14 cellular contexts compared by ENCODE assay signal in the genomic region with DNA sequence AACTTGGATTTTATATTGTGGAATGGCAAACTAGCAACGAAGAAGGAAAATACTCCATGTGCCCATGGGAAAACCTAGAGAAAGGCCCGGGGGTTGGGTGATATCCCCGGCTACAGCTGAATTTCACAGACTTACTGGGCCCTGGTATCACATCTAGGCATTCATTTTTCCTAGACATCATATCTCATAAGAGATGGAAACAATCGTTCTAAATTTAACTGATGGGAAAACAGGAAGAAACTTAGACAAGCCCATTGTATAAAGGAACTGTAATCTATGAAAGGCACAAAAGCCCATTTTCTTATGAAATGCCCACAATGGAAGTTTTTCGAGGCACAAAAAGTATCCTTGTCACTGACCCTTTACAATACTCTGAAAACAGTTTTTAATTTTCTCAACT.
DNase-seq lines count a peak whose midpoint lies in the region; TF ChIP-seq lines count a peak whose summit lies in the region.
"Had no signal": no experiment of that assay in that cellular context is flagged by ENCODE, and none has a peak within 500 bp of the region (broad histone marks: within the 10 kb centered on the region; RNA-seq: fewer than 3 reads in every experiment).

No MANE protein-coding gene starts in this region.

- H3K36me3 ChIP-seq in stomach = no peaks in the 10 kb centered on the region
- H3K36me3 ChIP-seq: BE2C had no signal

- DNase-seq in OCI-M1 (lab: John Stamatoyannopoulos, UW) (peak; percentile 10), dermis blood vessel endothelial cell (peak; percentile 86), glomerular endothelial cell (ENCODE audit: extremely low read depth, low read depth, low spot score) (peak; percentile 33), pulmonary artery endothelial cell (ENCODE audit: low read depth, low spot score) (peak; percentile 53), NCI-H1105 treated with DMSO at 0.1 percent for 48 hours (lab: John Stamatoyannopoulos, UW) (no peak), stomach (no peak)
- DNase-seq in stimulated activated CD4-positive, alpha-beta T cell treated with anti-CD3 and anti-CD28 coated beads, Interleukin-2, amount 100 ng/mL, for 48 hours = no peak
- DNase-seq: ACHN; BE2C; C1 segment of cervical spinal cord; CD4-positive, CD25-positive, alpha-beta regulatory T cell; CD8-positive, alpha-beta memory T cell; COR-L47; H9 had no signal

- intact Hi-C loops in stomach (cut with DNase I; ENCODE audit: low total_unique reads) = no loop called here

- no peaks in the 10 kb centered on the region for H3K9me3 ChIP-seq in stomach
- H3K9me3 ChIP-seq: BE2C had no signal

- no peaks in the 10 kb centered on the region for H3K4me1 ChIP-seq in stomach
- H3K4me1 ChIP-seq: BE2C had no signal

- no peak for TF ChIP-seq POLR2A in stomach (IDR thresholded peaks at IDR 0.05)

- TF ChIP-seq EP300 in stomach (IDR thresholded peaks at IDR 0.05) = no peak

- 48 to 63% (median 58%) methylated on average over 5 of the region's 5 CpGs for WGBS in stomach, 5 donors

- no peaks in the 10 kb centered on the region for H3K27me3 ChIP-seq in stomach

- TF ChIP-seq CTCF in stomach (IDR thresholded peaks at IDR 0.05) = no peak

- H3K4me3 ChIP-seq in stomach = no peak overlapping the region

- H3K27ac ChIP-seq in stomach = no peak overlapping the region

Comparison
In these comparisons a context has a peak if more than half of its experiments do, and no peak if none do; other contexts are left out.
1. DNase-seq: peak in OCI-M1 (single experiment), dermis blood vessel endothelial cell (single experiment), glomerular endothelial cell (single experiment) and pulmonary artery endothelial cell (single experiment); none in stimulated activated CD4-positive, alpha-beta T cell treated with anti-CD3 and anti-CD28 coated beads, Interleukin-2, amount 100 ng/mL, for 48 hours (0 of 2), NCI-H1105 treated with DMSO at 0.1 percent for 48 hours (single experiment) and stomach (single experiment).